In the genomic region with DNA sequence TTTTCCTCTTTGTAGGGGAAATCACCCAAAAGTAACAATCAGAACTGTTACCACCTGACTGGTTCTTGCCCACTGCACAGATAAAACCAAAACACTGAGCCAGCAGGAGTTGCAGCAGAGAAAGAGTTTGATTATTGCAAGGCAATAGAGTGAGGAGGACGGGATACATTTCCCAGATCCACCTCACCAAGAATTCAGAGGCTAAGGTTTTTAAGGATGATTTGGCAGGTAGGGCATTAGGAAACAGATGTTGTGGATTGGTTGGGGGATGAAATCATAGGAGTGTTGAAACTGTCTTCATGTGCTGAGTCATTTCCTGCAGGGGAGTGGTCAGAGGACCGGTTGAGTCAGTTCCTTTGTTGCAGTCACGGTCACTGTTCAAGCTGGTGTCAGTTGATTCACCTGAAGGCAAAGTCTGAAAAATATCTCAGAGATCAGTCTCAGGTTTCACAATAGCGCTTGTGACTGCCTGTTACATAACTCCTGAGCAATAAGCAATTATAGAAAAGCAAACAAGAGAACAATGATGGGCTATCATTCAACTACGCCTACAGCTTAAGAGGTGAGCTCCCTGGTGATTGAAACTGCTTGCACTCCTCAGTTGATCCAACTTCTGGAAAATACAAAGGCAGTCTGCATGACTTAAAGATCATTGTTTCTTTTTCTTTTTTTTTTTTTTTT, we compare ENCODE assay signal across 8 cellular contexts. TPM values are rescaled to one million over a fixed set of nuclear protein-coding genes. Genes with fewer than 3 reads are reported as not detected.
A peak's percentile ranks its signal among the peaks of the same experiment; 100 is the strongest.
DNase-seq lines count a peak whose midpoint lies in the region; ATAC-seq and TF ChIP-seq lines count a peak whose summit lies in the region.

No MANE protein-coding gene starts in this region.

- peaks cover 23% of the 10 kb centered on the region for H3K4me1 Mint-ChIP-seq in activated T-helper 2 cell treated with anti-CD3 and anti-CD28 coated beads, Interferon-gamma antibody, Interleukin-2, Interleukin-4, amounts not matched to agents 10 μg/mL and 5 μg/mL and 100 μg/mL, durations not matched to agents 14 hours and 24 hours and 36 hours (ENCODE audit: low read depth)

- H3K4me2 ChIP-seq in OCI-LY1 (ENCODE audit: low read length), result peak overlapping the region; percentile 35

- H3K9me3 ChIP-seq in OCI-LY1 (ENCODE audit: low read length) (no peaks in the 10 kb centered on the region), right atrium auricular region (peaks cover 0 to 9% of the 10 kb centered on the region in 2 donors)

- H3K27ac Mint-ChIP-seq in activated T-helper 2 cell treated with anti-CD3 and anti-CD28 coated beads, Interferon-gamma antibody, Interleukin-2, Interleukin-4, amounts not matched to agents 10 μg/mL and 5 μg/mL and 100 μg/mL, durations not matched to agents 14 hours and 24 hours and 36 hours, result peak overlapping the region; percentile 5

- no peaks in the 10 kb centered on the region for H3K9me3 Mint-ChIP-seq in activated T-helper 2 cell treated with anti-CD3 and anti-CD28 coated beads, Interferon-gamma antibody, Interleukin-2, Interleukin-4, amounts not matched to agents 10 μg/mL and 5 μg/mL and 100 μg/mL, durations not matched to agents 14 hours and 24 hours and 36 hours

- TF ChIP-seq CTCF in OCI-LY1 (IDR thresholded peaks at IDR 0.05; ENCODE audit: low read length) (no peak), right atrium auricular region (IDR thresholded peaks at IDR 0.05) (no peak)

- peak; percentile 81 for ATAC-seq in GM21528 (IDR thresholded peaks at IDR 0.05; ENCODE audit: low FRiP score, unreplicated experiment)

- H3K27ac ChIP-seq in OCI-LY1 (ENCODE audit: low read depth, low read length, poor library complexity, severe bottlenecking) (peak overlapping the region; percentile 87), right atrium auricular region (peak overlapping the region in 1 of 2 donors; percentile 48)

- H3K4me3 ChIP-seq in OCI-LY1 (ENCODE audit: low read depth, low read length, poor library complexity, severe bottlenecking) (peak overlapping the region; percentile 41), right atrium auricular region (no peak overlapping the region)

- H3K27me3 ChIP-seq in OCI-LY1 (ENCODE audit: insufficient read depth, low read length) (no peaks in the 10 kb centered on the region), right atrium auricular region (no peaks in the 10 kb centered on the region)

- intact Hi-C loops in activated T-helper 2 cell treated with anti-CD3 and anti-CD28 coated beads, Interferon-gamma antibody, Interleukin-2, Interleukin-4, amounts not matched to agents 10 μg/mL and 5 μg/mL and 100 μg/mL, durations not matched to agents 14 hours and 24 hours and 36 hours (cut with micrococcal nuclease), result loop anchor here (1.0 to 5.0 kb wide), 9 partner anchors 13 to 388 kb away; a partner anchor contains a TSS

- H3K4me3 Mint-ChIP-seq in activated T-helper 2 cell treated with anti-CD3 and anti-CD28 coated beads, Interferon-gamma antibody, Interleukin-2, Interleukin-4, amounts not matched to agents 10 μg/mL and 5 μg/mL and 100 μg/mL, durations not matched to agents 14 hours and 24 hours and 36 hours (ENCODE audit: low read depth), result no peak overlapping the region

- peaks cover 20% of the 10 kb centered on the region for H3K27me3 Mint-ChIP-seq in activated T-helper 2 cell treated with anti-CD3 and anti-CD28 coated beads, Interferon-gamma antibody, Interleukin-2, Interleukin-4, amounts not matched to agents 10 μg/mL and 5 μg/mL and 100 μg/mL, durations not matched to agents 14 hours and 24 hours and 36 hours (ENCODE audit: low read depth)

- no peak overlapping the region for H2AFZ ChIP-seq in OCI-LY1 (ENCODE audit: low read length)

- H4K20me1 ChIP-seq in OCI-LY1 (ENCODE audit: insufficient read depth, low read length), result no peaks in the 10 kb centered on the region

- H3K36me3 ChIP-seq in OCI-LY1 (ENCODE audit: insufficient read depth, low read length) (no peaks in the 10 kb centered on the region), right atrium auricular region (no peaks in the 10 kb centered on the region)

- no peaks in the 10 kb centered on the region for H3K9me2 ChIP-seq in OCI-LY1 (ENCODE audit: low read depth, low read length)

- H3K9ac ChIP-seq in OCI-LY1 (ENCODE audit: low read length), result peak overlapping the region; percentile 22

- H3K4me1 ChIP-seq in OCI-LY1 (ENCODE audit: insufficient read depth, low read length, severe bottlenecking) (peaks cover 72% of the 10 kb centered on the region), right atrium auricular region (peaks cover 0 to 7% of the 10 kb centered on the region in 2 donors)

- no peaks in the 10 kb centered on the region for H3K79me2 ChIP-seq in OCI-LY1 (ENCODE audit: insufficient read depth, low read length)

- peaks cover 7% of the 10 kb centered on the region for H3F3A ChIP-seq in OCI-LY1 (ENCODE audit: insufficient read depth, low read length)

- peak; percentile 86 for DNase-seq in DMS79 (lab: John Stamatoyannopoulos, UW)
- peak in 46 of 76 experiments; percentile 3 to 81 (median 30) for DNase-seq in HUDEP-2 (lab: John Stamatoyannopoulos, UW; ENCODE audit: unreplicated experiment in 76 of 76)
- peak; percentile 67 for DNase-seq in activated T-helper 2 cell treated with anti-CD3 and anti-CD28 coated beads, Interferon-gamma antibody, Interleukin-2, Interleukin-4, amounts not matched to agents 10 μg/mL and 5 μg/mL and 100 μg/mL, durations not matched to agents 14 hours and 24 hours and 36 hours (ENCODE audit: low spot score)
- DNase-seq in right atrium auricular region (ENCODE audit: low spot score), result peak; percentile 67
- peak; percentile 36 to 46 for DNase-seq in stimulated activated CD4-positive, alpha-beta T cell treated with anti-CD3 and anti-CD28 coated beads, Interleukin-12 subunit alpha, Interleukin-12 subunit beta, amount 100 ng/mL, for 24 hours (ENCODE audit: low read depth in 2 of 2)
- DNase-seq in ecto neural progenitor cell (ENCODE audit: low spot score), result no peak

- peaks cover 11% of the 10 kb centered on the region for H3K36me3 Mint-ChIP-seq in activated T-helper 2 cell treated with anti-CD3 and anti-CD28 coated beads, Interferon-gamma antibody, Interleukin-2, Interleukin-4, amounts not matched to agents 10 μg/mL and 5 μg/mL and 100 μg/mL, durations not matched to agents 14 hours and 24 hours and 36 hours (ENCODE audit: low read depth)

RNA-seq across cellular contexts. Expression of a gene that starts 20.3 kb away (rescaled TPM):
- total RNA-seq in activated T-helper 2 cell treated with anti-CD3 and anti-CD28 coated beads, Interferon-gamma antibody, Interleukin-2, Interleukin-4, amounts not matched to agents 10 μg/mL and 5 μg/mL and 100 μg/mL, durations not matched to agents 14 hours and 24 hours and 36 hours, result 1.8 and 2.8 TPM in 2 replicates
- total RNA-seq in right atrium auricular region, result 10 to 100 TPM; 10.4 to 17.8 TPM
